Comparison of ENCODE assay signal across 20 cellular contexts in the genomic region with DNA sequence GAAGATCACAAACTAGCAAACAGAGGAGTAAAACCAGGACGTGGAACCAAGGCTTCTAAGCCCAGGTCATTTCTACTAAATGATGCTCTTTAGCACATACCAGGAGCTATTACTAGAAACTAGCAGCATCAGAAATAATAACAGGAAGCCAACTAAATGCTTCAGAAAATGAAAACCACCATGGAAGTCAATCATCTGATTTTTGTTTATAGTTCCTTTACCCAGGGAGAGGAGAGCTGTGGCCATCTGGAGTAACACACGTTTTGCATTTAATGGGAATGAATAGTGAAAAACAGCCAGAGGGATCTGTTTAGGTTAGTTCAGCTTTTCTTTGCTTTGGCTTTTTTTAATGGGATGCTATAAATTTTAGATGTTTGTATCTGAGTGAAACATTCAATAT.
"Had no signal": no experiment of that assay in that cellular context is flagged by ENCODE, and none has a peak within 500 bp of the region (broad histone marks: within the 10 kb centered on the region; RNA-seq: fewer than 3 reads in every experiment).

No MANE protein-coding gene starts in this region.

- H3K4me3 Mint-ChIP-seq: activated CD4-positive, alpha-beta memory T cell treated with anti-CD3 and anti-CD28 coated beads for 36 hours; activated CD4-positive, alpha-beta T cell treated with anti-CD3 and anti-CD28 coated beads for 36 hours; activated naive CD4-positive, alpha-beta T cell treated with anti-CD3 and anti-CD28 coated beads, Interleukin-2, amount 10 ng/mL, durations not matched to agents 7 days and 5 days; activated T-cell treated with anti-CD3 and anti-CD28 coated beads, Interleukin-2, amount 50 U/mL, for 24 hours had no signal

- H3K36me3 ChIP-seq: esophagus squamous epithelium, gastroesophageal sphincter, prostate gland, transverse colon, vagina, WERI-Rb-1 had no signal

- H3K27me3 ChIP-seq: esophagus squamous epithelium, gastroesophageal sphincter, transverse colon, vagina had no signal

- H3K9me3 Mint-ChIP-seq: activated CD4-positive, alpha-beta memory T cell treated with anti-CD3 and anti-CD28 coated beads for 36 hours; activated naive CD4-positive, alpha-beta T cell treated with anti-CD3 and anti-CD28 coated beads, Interleukin-2, amount 10 ng/mL, durations not matched to agents 7 days and 5 days; activated T-cell treated with anti-CD3 and anti-CD28 coated beads, Interleukin-2, amount 50 U/mL, for 24 hours had no signal

- H3K27ac Mint-ChIP-seq: activated CD4-positive, alpha-beta memory T cell treated with anti-CD3 and anti-CD28 coated beads for 36 hours; activated CD4-positive, alpha-beta T cell treated with anti-CD3 and anti-CD28 coated beads for 36 hours; activated naive CD4-positive, alpha-beta T cell treated with anti-CD3 and anti-CD28 coated beads, Interleukin-2, amount 10 ng/mL, durations not matched to agents 7 days and 5 days; activated T-cell treated with anti-CD3 and anti-CD28 coated beads, Interleukin-2, amount 50 U/mL, for 24 hours had no signal

- DNase-seq: activated CD4-positive, alpha-beta memory T cell treated with anti-CD3 and anti-CD28 coated beads for 36 hours; activated CD4-positive, alpha-beta T cell treated with anti-CD3 and anti-CD28 coated beads for 36 hours; activated naive CD4-positive, alpha-beta T cell treated with anti-CD3 and anti-CD28 coated beads, Interleukin-2, amount 10 ng/mL, durations not matched to agents 7 days and 5 days; activated T-cell treated with anti-CD3 and anti-CD28 coated beads, Interleukin-2, amount 50 U/mL, for 24 hours; caudate nucleus; esophagus squamous epithelium; islet precursor cell; midbrain; right cardiac atrium; stimulated activated CD4-positive, alpha-beta T cell treated with anti-CD3 and anti-CD28 coated beads, Interleukin-4, amount 100 ng/mL, for 4 hours; stimulated activated CD8-positive, alpha-beta memory T cell treated with anti-CD3 and anti-CD28 coated beads, Interleukin-4, amount 100 ng/mL, for 48 hours; stimulated activated naive CD4-positive, alpha-beta T cell treated with Interleukin-2 at 50 U/mL for 16 hours; transverse colon; WERI-Rb-1 had no signal

- H3K9me3 ChIP-seq: esophagus squamous epithelium, gastroesophageal sphincter, prostate gland, transverse colon, vagina had no signal

- H3K4me1 ChIP-seq: esophagus squamous epithelium, gastroesophageal sphincter, prostate gland had no signal

- H3K27me3 Mint-ChIP-seq: activated CD4-positive, alpha-beta T cell treated with anti-CD3 and anti-CD28 coated beads for 36 hours; activated naive CD4-positive, alpha-beta T cell treated with anti-CD3 and anti-CD28 coated beads, Interleukin-2, amount 10 ng/mL, durations not matched to agents 7 days and 5 days; activated T-cell treated with anti-CD3 and anti-CD28 coated beads, Interleukin-2, amount 50 U/mL, for 24 hours had no signal

- H3K36me3 Mint-ChIP-seq: activated CD4-positive, alpha-beta memory T cell treated with anti-CD3 and anti-CD28 coated beads for 36 hours; activated naive CD4-positive, alpha-beta T cell treated with anti-CD3 and anti-CD28 coated beads, Interleukin-2, amount 10 ng/mL, durations not matched to agents 7 days and 5 days had no signal

- H3K4me1 Mint-ChIP-seq: activated CD4-positive, alpha-beta T cell treated with anti-CD3 and anti-CD28 coated beads for 36 hours; activated naive CD4-positive, alpha-beta T cell treated with anti-CD3 and anti-CD28 coated beads, Interleukin-2, amount 10 ng/mL, durations not matched to agents 7 days and 5 days had no signal

- H3K27ac ChIP-seq: coronary artery, gastroesophageal sphincter, prostate gland, skin epidermis, WERI-Rb-1 had no signal

- H3K4me3 ChIP-seq: coronary artery, esophagus squamous epithelium, gastroesophageal sphincter, lung, prostate gland, skin epidermis, transverse colon, vagina had no signal
